In the genomic region with DNA sequence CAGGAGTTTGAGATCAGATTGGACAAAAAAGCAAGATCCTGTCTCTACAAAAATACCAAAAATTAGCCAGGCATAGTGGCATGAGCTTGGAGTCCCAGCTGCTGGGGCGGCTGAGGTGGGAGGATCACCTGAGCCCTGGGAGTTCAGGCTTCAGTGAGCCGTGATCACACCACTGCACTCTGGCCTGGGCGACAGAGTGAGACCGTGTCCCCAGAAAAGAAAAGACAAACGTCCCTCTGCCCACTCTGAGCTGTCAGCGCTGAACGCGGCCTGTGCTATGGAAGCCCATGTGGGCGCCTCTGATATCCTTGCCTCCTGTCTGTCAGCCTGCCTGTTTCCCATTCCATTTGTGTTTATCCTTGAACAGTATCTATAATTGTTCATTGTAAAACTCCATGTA, we compare ENCODE assay signal across 21 cellular contexts.
"Had no signal": no experiment of that assay in that cellular context is flagged by ENCODE, and none has a peak within 500 bp of the region (broad histone marks: within the 10 kb centered on the region; RNA-seq: fewer than 3 reads in every experiment).

No MANE protein-coding gene starts in this region.

- H3K27ac Mint-ChIP-seq: activated CD4-positive, alpha-beta T cell treated with anti-CD3 and anti-CD28 coated beads for 36 hours; activated naive CD4-positive, alpha-beta T cell treated with anti-CD3 and anti-CD28 coated beads, Interleukin-2, amount 10 ng/mL, durations not matched to agents 7 days and 5 days; activated naive CD8-positive, alpha-beta T cell treated with anti-CD3 and anti-CD28 coated beads, Interleukin-2, amount 50 U/mL, for 24 hours; natural killer cell had no signal

- H3K4me1 Mint-ChIP-seq: activated CD4-positive, alpha-beta T cell treated with anti-CD3 and anti-CD28 coated beads for 36 hours; activated naive CD4-positive, alpha-beta T cell treated with anti-CD3 and anti-CD28 coated beads, Interleukin-2, amount 10 ng/mL, durations not matched to agents 7 days and 5 days; activated naive CD8-positive, alpha-beta T cell treated with anti-CD3 and anti-CD28 coated beads, Interleukin-2, amount 50 U/mL, for 24 hours; natural killer cell had no signal

- H3K27ac ChIP-seq: brain microvascular endothelial cell, esophagus muscularis mucosa, gastroesophageal sphincter, vagina had no signal

- DNase-seq: activated CD4-positive, alpha-beta T cell treated with anti-CD3 and anti-CD28 coated beads for 36 hours; activated CD4-positive, alpha-beta T cell treated with anti-CD3 and anti-CD28 coated beads, Interleukin-2, amount 50 U/mL, for 48 hours; activated effector memory CD4-positive, alpha-beta T cell treated with Interleukin-2 at 50 U/mL for 16 hours; activated naive CD4-positive, alpha-beta T cell treated with anti-CD3 and anti-CD28 coated beads, Interleukin-2, amount 10 ng/mL, durations not matched to agents 7 days and 5 days; activated naive CD8-positive, alpha-beta T cell treated with anti-CD3 and anti-CD28 coated beads, Interleukin-2, amount 50 U/mL, for 24 hours; activated T-cell treated with anti-CD3 and anti-CD28 coated beads, Interleukin-2, amount 50 U/mL, for 48 hours; anterior cingulate cortex; brain microvascular endothelial cell; effector memory CD4-positive, alpha-beta T cell; natural killer cell; stimulated activated CD4-positive, alpha-beta T cell treated with anti-CD3 and anti-CD28 coated beads, Interleukin-12 subunit alpha, Interleukin-12 subunit beta, amount 100 ng/mL, for 4 hours; stimulated activated CD4-positive, alpha-beta T cell treated with anti-CD3 and anti-CD28 coated beads, Interleukin-1b, Interleukin-23, amount 100 ng/mL, for 48 hours; stimulated activated naive CD8-positive, alpha-beta T cell treated with anti-CD3 and anti-CD28 coated beads, Interleukin-15, Interleukin-2, amounts not matched to agents 100 U/mL and 50 U/mL, for 24 hours; substantia nigra; SW 1271; T-helper 2 cell had no signal

- H3K4me3 Mint-ChIP-seq: activated CD4-positive, alpha-beta T cell treated with anti-CD3 and anti-CD28 coated beads for 36 hours; activated naive CD4-positive, alpha-beta T cell treated with anti-CD3 and anti-CD28 coated beads, Interleukin-2, amount 10 ng/mL, durations not matched to agents 7 days and 5 days; activated naive CD8-positive, alpha-beta T cell treated with anti-CD3 and anti-CD28 coated beads, Interleukin-2, amount 50 U/mL, for 24 hours; natural killer cell had no signal

- H3K9me3 Mint-ChIP-seq: activated naive CD4-positive, alpha-beta T cell treated with anti-CD3 and anti-CD28 coated beads, Interleukin-2, amount 10 ng/mL, durations not matched to agents 7 days and 5 days; activated naive CD8-positive, alpha-beta T cell treated with anti-CD3 and anti-CD28 coated beads, Interleukin-2, amount 50 U/mL, for 24 hours; natural killer cell had no signal

- H3K4me3 ChIP-seq: esophagus muscularis mucosa, gastroesophageal sphincter, lung, tibial nerve, vagina had no signal

- H3K9me3 ChIP-seq: esophagus muscularis mucosa, gastroesophageal sphincter, tibial nerve, vagina had no signal

- H3K27me3 Mint-ChIP-seq: activated CD4-positive, alpha-beta T cell treated with anti-CD3 and anti-CD28 coated beads for 36 hours; activated naive CD4-positive, alpha-beta T cell treated with anti-CD3 and anti-CD28 coated beads, Interleukin-2, amount 10 ng/mL, durations not matched to agents 7 days and 5 days; activated naive CD8-positive, alpha-beta T cell treated with anti-CD3 and anti-CD28 coated beads, Interleukin-2, amount 50 U/mL, for 24 hours had no signal

- H3K27me3 ChIP-seq: brain microvascular endothelial cell, esophagus muscularis mucosa, gastroesophageal sphincter, tibial nerve, vagina had no signal

- ATAC-seq: activated CD4-positive, alpha-beta T cell treated with anti-CD3 and anti-CD28 coated beads for 36 hours; activated naive CD8-positive, alpha-beta T cell treated with anti-CD3 and anti-CD28 coated beads, Interleukin-2, amount 50 U/mL, for 24 hours; gastroesophageal sphincter; natural killer cell; stimulated activated naive CD8-positive, alpha-beta T cell treated with anti-CD3 and anti-CD28 coated beads, Interleukin-15, Interleukin-2, amounts not matched to agents 100 U/mL and 50 U/mL, for 24 hours had no signal
